9 cellular contexts compared by ENCODE assay signal in the genomic region with DNA sequence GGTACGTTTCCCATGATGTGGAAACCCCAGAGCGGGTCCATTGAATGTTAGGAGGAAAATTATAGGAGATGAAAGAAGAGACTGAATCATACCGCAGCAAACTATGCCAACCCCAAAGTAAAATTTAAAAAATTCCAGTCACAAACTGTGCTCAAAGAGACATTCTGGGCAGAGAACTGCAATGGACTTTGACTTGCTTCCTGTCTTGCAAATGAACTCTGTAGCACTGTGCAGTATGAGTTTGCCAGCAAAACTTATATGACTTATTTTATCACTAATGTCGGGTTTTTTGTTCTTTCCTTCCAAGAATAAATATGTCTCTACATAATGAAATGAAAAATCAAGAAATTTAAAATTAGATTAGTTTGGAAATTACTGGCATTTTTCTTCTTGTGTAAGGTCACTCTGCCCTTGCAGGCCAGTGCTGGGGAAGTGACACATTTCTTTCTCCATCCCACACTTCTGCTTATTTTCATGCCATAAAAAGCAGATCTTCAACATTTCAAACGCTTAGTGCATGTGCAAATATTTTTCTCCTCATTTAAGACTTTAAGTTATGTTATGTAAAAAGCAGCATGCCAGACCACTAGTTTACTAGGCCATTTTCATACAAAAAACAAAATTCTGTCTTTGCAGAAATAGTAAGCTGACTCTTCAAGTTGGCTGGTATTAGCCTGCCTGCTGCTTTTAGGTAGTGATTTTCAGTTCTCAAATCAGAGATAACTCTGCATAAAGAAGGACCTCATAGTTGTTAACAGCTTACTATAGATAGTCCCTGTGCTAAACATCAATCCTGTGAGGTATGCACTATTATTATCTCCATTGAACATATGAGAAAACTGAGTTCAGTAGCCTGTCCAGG. TPM values are rescaled to one million over a fixed set of nuclear protein-coding genes. Genes with fewer than 3 reads are reported as not detected.
A peak's percentile ranks its signal among the peaks of the same experiment; 100 is the strongest.
DNase-seq lines count a peak whose midpoint lies in the region; ATAC-seq and TF ChIP-seq lines count a peak whose summit lies in the region.
"Had no signal": no experiment of that assay in that cellular context is flagged by ENCODE, and none has a peak within 500 bp of the region (broad histone marks: within the 10 kb centered on the region; RNA-seq: fewer than 3 reads in every experiment).

No MANE protein-coding gene starts in this region.

- peaks cover 0 to 5% (median 0%) of the 10 kb centered on the region in 5 donors for H3K9me3 Mint-ChIP-seq in CD8-positive, alpha-beta memory T cell

- H3K27me3 Mint-ChIP-seq in CD8-positive, alpha-beta memory T cell = peaks cover 3% of the 10 kb centered on the region in 2 donors

- peak; percentile 55 for ATAC-seq in GM18502 (IDR thresholded peaks at IDR 0.05; ENCODE audit: poor library complexity, unreplicated experiment)
- ATAC-seq in HG02852 (IDR thresholded peaks at IDR 0.05; ENCODE audit: unreplicated experiment) = peak; percentile 60
- ATAC-seq in mucosa of descending colon = peak; percentile 50
- ATAC-seq in HG03196 (IDR thresholded peaks at IDR 0.05; ENCODE audit: unreplicated experiment) = no peak

- H3K36me3 ChIP-seq in mucosa of descending colon (ENCODE audit: low read depth) = no peaks in the 10 kb centered on the region
- H3K36me3 ChIP-seq in CD8-positive, alpha-beta memory T cell (ENCODE audit: insufficient read depth, low read length) = no peaks in the 10 kb centered on the region

- H3K27ac ChIP-seq in CD8-positive, alpha-beta memory T cell (ENCODE audit: low read depth, low read length) = no peak overlapping the region

- POLR2A ChIA-PET in CD8-positive, alpha-beta memory T cell (lab: Charles Lee) = no interaction called here

- peak; percentile 77 for DNase-seq in SIG-M5 treated with dmso at 0.1 percent for 504 hours (lab: John Stamatoyannopoulos, UW; ENCODE audit: unreplicated experiment)
- DNase-seq in mucosa of descending colon = no peak
- DNase-seq in NCI-H2081 (lab: John Stamatoyannopoulos, UW) = no peak
- no peak for DNase-seq in stimulated activated CD4-positive, alpha-beta T cell treated with anti-CD3 and anti-CD28 coated beads, Interleukin-4, amount 100 ng/mL, for 4 hours
- DNase-seq in CD8-positive, alpha-beta memory T cell = no peak
- DNase-seq: COR-L47 had no signal

- no peak overlapping the region for H3K27ac Mint-ChIP-seq in CD8-positive, alpha-beta memory T cell

- CTCF ChIA-PET in CD8-positive, alpha-beta memory T cell (lab: Charles Lee) = no interaction called here

- no peaks in the 10 kb centered on the region for H3K27me3 ChIP-seq in CD8-positive, alpha-beta memory T cell (ENCODE audit: insufficient read depth, low read length, poor library complexity, severe bottlenecking)

- no peak for TF ChIP-seq CTCF in mucosa of descending colon (IDR thresholded peaks at IDR 0.05)

- H3K9me3 ChIP-seq in mucosa of descending colon = no peaks in the 10 kb centered on the region
- no peaks in the 10 kb centered on the region for H3K9me3 ChIP-seq in CD8-positive, alpha-beta memory T cell (ENCODE audit: low read length)

- peaks cover 0 to 7% (median 0%) of the 10 kb centered on the region in 3 donors for H3K36me3 Mint-ChIP-seq in CD8-positive, alpha-beta memory T cell

- intact Hi-C loops in mucosa of descending colon (cut with DNase I, micrococcal nuclease) = no loop called here

- no peak overlapping the region for H3K4me3 Mint-ChIP-seq in CD8-positive, alpha-beta memory T cell

- no peak overlapping the region for H3K4me3 ChIP-seq in mucosa of descending colon
- H3K4me3 ChIP-seq in CD8-positive, alpha-beta memory T cell (ENCODE audit: low read length) = no peak overlapping the region

- no peaks in the 10 kb centered on the region for H3K4me1 ChIP-seq in mucosa of descending colon (ENCODE audit: low read depth)
- H3K4me1 ChIP-seq in CD8-positive, alpha-beta memory T cell (ENCODE audit: insufficient read depth, low read length) = no peaks in the 10 kb centered on the region

- peaks cover 0 to 4% (median 3%) of the 10 kb centered on the region in 3 donors for H3K4me1 Mint-ChIP-seq in CD8-positive, alpha-beta memory T cell

RNA-seq across cellular contexts. Expression of a gene that starts 32.2 kb away (rescaled TPM):
- total RNA-seq in mucosa of descending colon = 100 to 1,000 TPM in 2 of 3 donors, 10 to 100 TPM in 1; 97.9 to 125 (median 123) TPM
- 100 to 1,000 TPM; 171 to 175 TPM for total RNA-seq in CD8-positive, alpha-beta memory T cell
- 144 TPM for polyA plus RNA-seq in CD8-positive, alpha-beta memory T cell
